In genomic region chr11:1085440-1086170, GRCh38 we compare ENCODE assay signal across 20 cellular contexts. TPM values are rescaled to one million over a fixed set of nuclear protein-coding genes. Genes with fewer than 3 reads are reported as not detected.
DNase-seq lines count a peak whose midpoint lies in the region; ATAC-seq and TF ChIP-seq lines count a peak whose summit lies in the region.
"Had no signal": no experiment of that assay in that cellular context is flagged by ENCODE, and none has a peak within 500 bp of the region (broad histone marks: within the 10 kb centered on the region; RNA-seq: fewer than 3 reads in every experiment).

No MANE protein-coding gene starts in this region.

- intact Hi-C loops in Right ventricle myocardium inferior (cut with DNase I) (no loop called here), cardiac septum (cut with DNase I) (no loop called here)

- peak overlapping the region; percentile 84 for H2BK12ac ChIP-seq in neuronal stem cell (ENCODE audit: low read length)

- H3K9ac ChIP-seq in neuronal stem cell (ENCODE audit: low read depth, low read length, poor library complexity): no peak overlapping the region

- no peak overlapping the region for H3K4me3 ChIP-seq in right atrium auricular region
- peak overlapping the region in 1 of 2 donors; percentile 41 for H3K4me3 ChIP-seq in neuronal stem cell (ENCODE audit: low read length in 2 of 2)
- H3K4me3 ChIP-seq: GM23338 had no signal

- H3K14ac ChIP-seq in neuronal stem cell (ENCODE audit: low read length): peak overlapping the region; percentile 47

- no peak overlapping the region for H3K27ac ChIP-seq in right atrium auricular region
- H3K27ac ChIP-seq in neuronal stem cell (replicated peaks; ENCODE audit: low read length): no peak overlapping the region

- H3K18ac ChIP-seq in neuronal stem cell (ENCODE audit: low read length): peak overlapping the region; percentile 80

- H2BK120ac ChIP-seq in neuronal stem cell (ENCODE audit: low read depth, low read length): no peak overlapping the region

- H2AK5ac ChIP-seq in neuronal stem cell (ENCODE audit: low read depth, low read length): peak overlapping the region; percentile 94

- H2BK15ac ChIP-seq in neuronal stem cell (ENCODE audit: low read length): peak overlapping the region; percentile 75

- no peaks in the 10 kb centered on the region for H3K27me3 ChIP-seq in right atrium auricular region
- H3K27me3 ChIP-seq in neuronal stem cell (ENCODE audit: control insufficient read depth in 3 of 3, insufficient read depth in 3 of 3, low read depth in 1 of 3, low read length in 3 of 3): peaks cover 0 to 8% (median 0%) of the 10 kb centered on the region in 3 experiments

- no peak overlapping the region for H3K4me2 ChIP-seq in neuronal stem cell (ENCODE audit: insufficient read depth, low read length, poor library complexity, severe bottlenecking)
- H3K4me2 ChIP-seq: GM23338 had no signal

- no peaks in the 10 kb centered on the region for H3K4me1 ChIP-seq in right atrium auricular region
- H3K4me1 ChIP-seq in neuronal stem cell (ENCODE audit: control insufficient read depth in 2 of 2, insufficient read depth in 1 of 2, low read depth in 1 of 2, low read length in 2 of 2): no peaks in the 10 kb centered on the region

- H3K23ac ChIP-seq in neuronal stem cell (ENCODE audit: low read depth, low read length, poor library complexity): no peak overlapping the region

- no peak overlapping the region for H3K4ac ChIP-seq in neuronal stem cell (ENCODE audit: low read length)

- ATAC-seq in Right ventricle myocardium inferior (no peak), GM21723 (IDR thresholded peaks at IDR 0.05; ENCODE audit: unreplicated experiment) (no peak), GM18873 (IDR thresholded peaks at IDR 0.05; ENCODE audit: low FRiP score, unreplicated experiment) (no peak)
- ATAC-seq: GM23338 had no signal

- no peak overlapping the region for H4K8ac ChIP-seq in neuronal stem cell (ENCODE audit: low read depth, low read length)

- DNase-seq in Right ventricle myocardium inferior (ENCODE audit: missing footprints): peak; percentile 51
- DNase-seq in right atrium auricular region (ENCODE audit: low spot score): no peak
- peak; percentile 64 for DNase-seq in cardiac septum (ENCODE audit: low spot score)
- no peak for DNase-seq in neuronal stem cell (ENCODE audit: low spot score)
- no peak for DNase-seq in GM20000 (ENCODE audit: low spot score)
- DNase-seq: AML-193; Calu3; CD4-positive, CD25-positive, alpha-beta regulatory T cell; DMS79 treated with DMSO at 0.1 percent for 48 hours; KBM-7; NCI-H1092; NCI-H1694; NCI-H2107; NCI-H226; RPMI8226 had no signal

- H4K91ac ChIP-seq in neuronal stem cell (ENCODE audit: low read depth, low read length, poor library complexity): no peak overlapping the region

- no peak overlapping the region for H2AFZ ChIP-seq in neuronal stem cell (ENCODE audit: low read length)
- H2AFZ ChIP-seq: GM23338 had no signal

- H3K9me3 ChIP-seq in right atrium auricular region (no peaks in the 10 kb centered on the region), neuronal stem cell (replicated peaks in 1 of 2; ENCODE audit: control insufficient read depth in 2 of 2, insufficient read depth in 1 of 2, low read depth in 1 of 2, low read length in 2 of 2) (peaks cover 0 to 1% of the 10 kb centered on the region in 2 donors)

- TF ChIP-seq CTCF in right atrium auricular region (IDR thresholded peaks at IDR 0.05) (no peak), GM20000 (IDR thresholded peaks at IDR 0.05; ENCODE audit: extremely low read depth, missing control alignments) (no peak)

- WGBS in neuronal stem cell (ENCODE audit: extremely low coverage in 2 of 2, insufficient read length in 2 of 2, insufficient replicate concordance in 1 of 2), 2 donors: no CpG with 5 or more reads among the region's 26 CpGs

- H3K36me3 ChIP-seq in right atrium auricular region: no peaks in the 10 kb centered on the region
- H3K36me3 ChIP-seq in neuronal stem cell (replicated peaks in 1 of 2; ENCODE audit: control insufficient read depth in 2 of 2, insufficient read depth in 2 of 2, low read length in 2 of 2): no peaks in the 10 kb centered on the region

- H2BK5ac ChIP-seq in neuronal stem cell (ENCODE audit: low read length): peak overlapping the region; percentile 75

- peaks cover 3% of the 10 kb centered on the region for H3K79me1 ChIP-seq in neuronal stem cell (ENCODE audit: low read depth, low read length)

RNA-seq across cellular contexts. Expression of gene MUC2, which starts 10.9 kb away (rescaled TPM):
- total RNA-seq in Right ventricle myocardium inferior: not detected
- total RNA-seq in right atrium auricular region: not detected
- total RNA-seq in cardiac septum: 0.03 TPM
- polyA plus RNA-seq in neuronal stem cell (2013, experiment 1 of 2): not detected
- polyA plus RNA-seq in neuronal stem cell (2013, experiment 2 of 2): under 0.01 TPM
- total RNA-seq: Calu3; CD4-positive, CD25-positive, alpha-beta regulatory T cell; GM23338; M059J; OCI-LY7 had no signal
- polyA plus RNA-seq: CD4-positive, CD25-positive, alpha-beta regulatory T cell; GM23338 had no signal

RNA-seq across cellular contexts. Expression of gene MUC6, which starts 49.1 kb away (rescaled TPM):
- total RNA-seq in Right ventricle myocardium inferior (not detected), right atrium auricular region (not detected), cardiac septum (not detected)
- polyA plus RNA-seq in neuronal stem cell (2013, experiment 1 of 2): not detected
- not detected for polyA plus RNA-seq in neuronal stem cell (2013, experiment 2 of 2)
- total RNA-seq: CD4-positive, CD25-positive, alpha-beta regulatory T cell; GM23338; M059J; OCI-LY7 had no signal
- polyA plus RNA-seq: GM23338 had no signal

Comparison
In these comparisons a context has a peak if more than half of its experiments do, and no peak if none do; other contexts are left out.
1. DNase-seq: peak in Right ventricle myocardium inferior (single experiment) and cardiac septum (single experiment); none in right atrium auricular region (single experiment), neuronal stem cell (single experiment) and GM20000 (single experiment).